8 cellular contexts compared by ENCODE assay signal in genomic region chr11:31958086-31958735, GRCh38.
A peak's percentile ranks its signal among the peaks of the same experiment; 100 is the strongest.
DNase-seq lines count a peak whose midpoint lies in the region; ATAC-seq and TF ChIP-seq lines count a peak whose summit lies in the region.

No MANE protein-coding gene starts in this region.

- H3K4me1 ChIP-seq in liver (ENCODE audit: control insufficient read depth in 4 of 4, insufficient read depth in 4 of 4, low read length in 3 of 4): no peaks in the 10 kb centered on the region

- H3K4me3 ChIP-seq in coronary artery: no peak overlapping the region
- no peak overlapping the region for H3K4me3 ChIP-seq in liver (ENCODE audit: low read depth in 1 of 3, low read length in 3 of 3)

- no peaks in the 10 kb centered on the region for H3K36me3 ChIP-seq in liver (ENCODE audit: control insufficient read depth in 4 of 4, insufficient read depth in 3 of 4, low read depth in 1 of 4, low read length in 3 of 4)

- H3K9ac ChIP-seq in liver (ENCODE audit: low read depth in 1 of 2, low read length in 2 of 2): no peak overlapping the region

- in situ Hi-C loops in KBM-7 (cut with MboI; ENCODE audit: low pct_unique_long_range_greater_than_20kb, low sequenced_read_pairs): no loop called here

- DNase-seq in KBM-7: peak; percentile 61
- DNase-seq in activated CD4-positive, alpha-beta T cell treated with anti-CD3 and anti-CD28 coated beads for 4 hours: peak; percentile 25 to 28
- DNase-seq in coronary artery (ENCODE audit: low spot score): no peak
- DNase-seq in stimulated activated CD8-positive, alpha-beta memory T cell treated with anti-CD3 and anti-CD28 coated beads, Interleukin-15, amount 100 ng/mL, for 48 hours (ENCODE audit: low read depth in 2 of 2): peak; percentile 15 to 35
- no peak for DNase-seq in GF-D8 (lab: John Stamatoyannopoulos, UW)

- ATAC-seq in GM21723 (IDR thresholded peaks at IDR 0.05; ENCODE audit: unreplicated experiment): peak; percentile 88

- H3K9me3 ChIP-seq in liver (ENCODE audit: control insufficient read depth in 4 of 4, low read length in 3 of 4): no peaks in the 10 kb centered on the region

- no peak overlapping the region for H3K27ac ChIP-seq in coronary artery
- no peak overlapping the region for H3K27ac ChIP-seq in liver (ENCODE audit: low read depth in 1 of 2, low read length in 2 of 2)

- peak; percentile 96 for TF ChIP-seq CTCF in GM12873 (IDR thresholded peaks at IDR 0.05; ENCODE audit: insufficient read depth, low read depth, low read length, missing control alignments)
- peak; percentile 28 for TF ChIP-seq CTCF in coronary artery (IDR thresholded peaks at IDR 0.05)
- peak; percentile 79 for TF ChIP-seq CTCF in liver (IDR thresholded peaks at IDR 0.05; ENCODE audit: low read depth, low read length, missing input control)

- TF ChIP-seq RAD21 in liver (IDR thresholded peaks at IDR 0.05): peak; percentile 92

- H3K27me3 ChIP-seq in liver (ENCODE audit: control insufficient read depth in 4 of 4, insufficient read depth in 4 of 4, low read length in 3 of 4): no peaks in the 10 kb centered on the region

- WGBS in liver: 27% methylated on average over 15 of the region's 15 CpGs

TF ChIP-seq in liver, 16 proteins besides CTCF, POLR2A, EP300 and RAD21:
- TF ChIP-seq EGR1 (IDR thresholded peaks at IDR 0.05; ENCODE audit: low read depth in 2 of 2): no peak
- TF ChIP-seq YY1 (IDR thresholded peaks at IDR 0.05): no peak
- no peak for TF ChIP-seq FOXA2 (IDR thresholded peaks at IDR 0.05)
- TF ChIP-seq ZBTB33 (IDR thresholded peaks at IDR 0.05): no peak
- TF ChIP-seq REST (IDR thresholded peaks at IDR 0.05): no peak
- TF ChIP-seq NR2F2 (IDR thresholded peaks at IDR 0.05): no peak
- TF ChIP-seq RXRA (IDR thresholded peaks at IDR 0.05): no peak
- no peak for TF ChIP-seq HNF4G (IDR thresholded peaks at IDR 0.05)

Comparison
In these comparisons a context has a peak if more than half of its experiments do, and no peak if none do; other contexts are left out.
1. CTCF ChIP-seq: peak in every context shown above with its lines; median percentile 96 in GM12873; 79 in liver; 28 in coronary artery.
2. DNase-seq: peak in KBM-7 (single experiment), activated CD4-positive, alpha-beta T cell treated with anti-CD3 and anti-CD28 coated beads for 4 hours (2 of 2) and stimulated activated CD8-positive, alpha-beta memory T cell treated with anti-CD3 and anti-CD28 coated beads, Interleukin-15, amount 100 ng/mL, for 48 hours (2 of 2); none in coronary artery (single experiment) and GF-D8 (single experiment).